In the genomic region with DNA sequence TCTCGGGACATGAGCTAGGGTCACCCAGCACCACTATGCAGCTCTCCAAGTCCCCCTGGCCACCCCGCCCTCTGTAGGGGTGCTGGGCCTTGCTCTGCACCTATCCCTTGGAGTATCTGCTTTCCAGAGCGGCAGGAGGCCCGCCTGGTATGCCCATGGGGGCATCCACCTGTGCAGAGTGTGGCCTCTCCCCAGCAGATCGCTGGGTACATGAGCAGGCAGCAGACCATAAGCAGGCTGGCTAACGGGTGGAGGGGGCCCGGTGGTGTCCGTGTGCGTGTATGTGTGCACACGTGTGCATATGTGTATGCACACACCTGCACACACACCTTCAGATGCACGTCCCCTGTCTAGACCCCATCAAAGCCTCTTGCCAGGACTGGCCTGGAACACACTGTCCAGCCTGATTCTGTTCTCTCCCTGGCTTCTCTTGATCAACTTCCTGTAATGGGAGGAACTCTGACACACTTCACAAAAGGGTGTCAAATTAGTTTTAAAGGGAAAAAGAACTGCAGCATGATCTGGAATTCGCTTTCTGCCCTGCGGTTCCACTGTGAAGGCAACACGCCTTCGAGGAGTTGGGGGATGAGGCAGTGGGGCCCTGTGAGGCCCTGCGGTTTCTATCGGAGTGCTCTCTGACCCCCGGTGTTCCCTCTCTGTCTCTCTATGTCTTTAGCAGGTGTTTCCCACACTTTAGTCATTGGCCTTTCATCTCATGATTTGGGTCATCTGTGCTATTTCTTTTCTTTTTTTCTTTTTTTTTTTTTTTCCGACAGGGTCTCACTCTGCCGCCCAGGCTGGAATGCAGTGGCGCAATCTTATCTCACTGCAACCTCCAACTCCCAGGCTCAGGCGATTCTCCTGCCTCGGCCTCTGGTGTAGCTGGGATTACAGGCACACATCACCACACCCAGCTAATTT, we compare ENCODE assay signal across 1 cellular context.
TF ChIP-seq lines count a peak whose summit lies in the region.

No MANE protein-coding gene starts in this region.

TF ChIP-seq in HepG2, 621 proteins besides CTCF, POLR2A, EP300 and RAD21 (continued from another document):
- TF ChIP-seq, protein P1, sequence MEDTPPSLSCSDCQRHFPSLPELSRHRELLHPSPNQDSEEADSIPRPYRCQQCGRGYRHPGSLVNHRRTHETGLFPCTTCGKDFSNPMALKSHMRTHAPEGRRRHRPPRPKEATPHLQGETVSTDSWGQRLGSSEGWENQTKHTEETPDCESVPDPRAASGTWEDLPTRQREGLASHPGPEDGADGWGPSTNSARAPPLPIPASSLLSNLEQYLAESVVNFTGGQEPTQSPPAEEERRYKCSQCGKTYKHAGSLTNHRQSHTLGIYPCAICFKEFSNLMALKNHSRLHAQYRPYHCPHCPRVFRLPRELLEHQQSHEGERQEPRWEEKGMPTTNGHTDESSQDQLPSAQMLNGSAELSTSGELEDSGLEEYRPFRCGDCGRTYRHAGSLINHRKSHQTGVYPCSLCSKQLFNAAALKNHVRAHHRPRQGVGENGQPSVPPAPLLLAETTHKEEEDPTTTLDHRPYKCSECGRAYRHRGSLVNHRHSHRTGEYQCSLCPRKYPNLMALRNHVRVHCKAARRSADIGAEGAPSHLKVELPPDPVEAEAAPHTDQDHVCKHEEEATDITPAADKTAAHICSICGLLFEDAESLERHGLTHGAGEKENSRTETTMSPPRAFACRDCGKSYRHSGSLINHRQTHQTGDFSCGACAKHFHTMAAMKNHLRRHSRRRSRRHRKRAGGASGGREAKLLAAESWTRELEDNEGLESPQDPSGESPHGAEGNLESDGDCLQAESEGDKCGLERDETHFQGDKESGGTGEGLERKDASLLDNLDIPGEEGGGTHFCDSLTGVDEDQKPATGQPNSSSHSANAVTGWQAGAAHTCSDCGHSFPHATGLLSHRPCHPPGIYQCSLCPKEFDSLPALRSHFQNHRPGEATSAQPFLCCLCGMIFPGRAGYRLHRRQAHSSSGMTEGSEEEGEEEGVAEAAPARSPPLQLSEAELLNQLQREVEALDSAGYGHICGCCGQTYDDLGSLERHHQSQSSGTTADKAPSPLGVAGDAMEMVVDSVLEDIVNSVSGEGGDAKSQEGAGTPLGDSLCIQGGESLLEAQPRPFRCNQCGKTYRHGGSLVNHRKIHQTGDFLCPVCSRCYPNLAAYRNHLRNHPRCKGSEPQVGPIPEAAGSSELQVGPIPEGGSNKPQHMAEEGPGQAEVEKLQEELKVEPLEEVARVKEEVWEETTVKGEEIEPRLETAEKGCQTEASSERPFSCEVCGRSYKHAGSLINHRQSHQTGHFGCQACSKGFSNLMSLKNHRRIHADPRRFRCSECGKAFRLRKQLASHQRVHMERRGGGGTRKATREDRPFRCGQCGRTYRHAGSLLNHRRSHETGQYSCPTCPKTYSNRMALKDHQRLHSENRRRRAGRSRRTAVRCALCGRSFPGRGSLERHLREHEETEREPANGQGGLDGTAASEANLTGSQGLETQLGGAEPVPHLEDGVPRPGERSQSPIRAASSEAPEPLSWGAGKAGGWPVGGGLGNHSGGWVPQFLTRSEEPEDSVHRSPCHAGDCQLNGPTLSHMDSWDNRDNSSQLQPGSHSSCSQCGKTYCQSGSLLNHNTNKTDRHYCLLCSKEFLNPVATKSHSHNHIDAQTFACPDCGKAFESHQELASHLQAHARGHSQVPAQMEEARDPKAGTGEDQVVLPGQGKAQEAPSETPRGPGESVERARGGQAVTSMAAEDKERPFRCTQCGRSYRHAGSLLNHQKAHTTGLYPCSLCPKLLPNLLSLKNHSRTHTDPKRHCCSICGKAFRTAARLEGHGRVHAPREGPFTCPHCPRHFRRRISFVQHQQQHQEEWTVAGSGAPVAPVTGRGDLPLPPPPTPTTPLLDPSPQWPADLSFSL (CRISPR knock-in tag; IDR thresholded peaks at IDR 0.05), result no peak
- TF ChIP-seq GATAD2A (CRISPR knock-in tag; IDR thresholded peaks at IDR 0.05), result 0 out of 2 replicates have a peak, but pooled peaks have one; percentile 20
- no peak for TF ChIP-seq HOXA3 (CRISPR knock-in tag; IDR thresholded peaks at IDR 0.05)
- TF ChIP-seq, protein P2, sequence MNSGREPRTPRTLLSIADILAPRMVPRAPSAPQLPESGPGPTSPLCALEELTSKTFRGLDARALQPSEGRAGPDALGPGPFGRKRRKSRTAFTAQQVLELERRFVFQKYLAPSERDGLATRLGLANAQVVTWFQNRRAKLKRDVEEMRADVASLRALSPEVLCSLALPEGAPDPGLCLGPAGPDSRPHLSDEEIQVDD (CRISPR knock-in tag; IDR thresholded peaks at IDR 0.05; ENCODE audit: borderline replicate concordance), result no peak
- TF ChIP-seq, protein P3, sequence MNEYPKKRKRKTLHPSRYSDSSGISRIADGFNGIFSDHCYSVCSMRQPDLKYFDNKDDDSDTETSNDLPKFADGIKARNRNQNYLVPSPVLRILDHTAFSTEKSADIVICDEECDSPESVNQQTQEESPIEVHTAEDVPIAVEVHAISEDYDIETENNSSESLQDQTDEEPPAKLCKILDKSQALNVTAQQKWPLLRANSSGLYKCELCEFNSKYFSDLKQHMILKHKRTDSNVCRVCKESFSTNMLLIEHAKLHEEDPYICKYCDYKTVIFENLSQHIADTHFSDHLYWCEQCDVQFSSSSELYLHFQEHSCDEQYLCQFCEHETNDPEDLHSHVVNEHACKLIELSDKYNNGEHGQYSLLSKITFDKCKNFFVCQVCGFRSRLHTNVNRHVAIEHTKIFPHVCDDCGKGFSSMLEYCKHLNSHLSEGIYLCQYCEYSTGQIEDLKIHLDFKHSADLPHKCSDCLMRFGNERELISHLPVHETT (CRISPR knock-in tag; conservative IDR thresholded peaks at IDR 0.05), result no peak
- TF ChIP-seq REL (CRISPR knock-in tag; conservative IDR thresholded peaks at IDR 0.05), result no peak
- TF ChIP-seq, protein P4, sequence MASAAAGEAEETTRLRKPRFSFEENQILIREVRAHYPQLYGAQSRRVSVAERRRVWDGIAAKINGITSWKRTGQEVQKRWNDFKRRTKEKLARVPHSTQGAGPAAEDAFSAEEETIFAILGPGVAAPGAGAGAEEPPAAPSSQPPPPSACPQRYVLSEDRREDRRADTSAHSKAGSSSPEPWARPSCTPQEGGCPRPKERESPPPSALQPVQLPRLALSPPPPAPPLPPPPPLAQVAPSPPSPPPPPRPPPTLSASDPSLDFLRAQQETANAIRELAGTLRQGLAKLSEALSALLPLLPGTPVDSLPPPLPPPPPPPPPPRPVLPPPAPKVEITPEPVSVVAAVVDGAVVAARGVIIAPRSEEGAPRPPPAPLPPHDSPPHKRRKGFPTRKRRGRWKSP (CRISPR knock-in tag; IDR thresholded peaks at IDR 0.05), result no peak
- TF ChIP-seq, protein P5, sequence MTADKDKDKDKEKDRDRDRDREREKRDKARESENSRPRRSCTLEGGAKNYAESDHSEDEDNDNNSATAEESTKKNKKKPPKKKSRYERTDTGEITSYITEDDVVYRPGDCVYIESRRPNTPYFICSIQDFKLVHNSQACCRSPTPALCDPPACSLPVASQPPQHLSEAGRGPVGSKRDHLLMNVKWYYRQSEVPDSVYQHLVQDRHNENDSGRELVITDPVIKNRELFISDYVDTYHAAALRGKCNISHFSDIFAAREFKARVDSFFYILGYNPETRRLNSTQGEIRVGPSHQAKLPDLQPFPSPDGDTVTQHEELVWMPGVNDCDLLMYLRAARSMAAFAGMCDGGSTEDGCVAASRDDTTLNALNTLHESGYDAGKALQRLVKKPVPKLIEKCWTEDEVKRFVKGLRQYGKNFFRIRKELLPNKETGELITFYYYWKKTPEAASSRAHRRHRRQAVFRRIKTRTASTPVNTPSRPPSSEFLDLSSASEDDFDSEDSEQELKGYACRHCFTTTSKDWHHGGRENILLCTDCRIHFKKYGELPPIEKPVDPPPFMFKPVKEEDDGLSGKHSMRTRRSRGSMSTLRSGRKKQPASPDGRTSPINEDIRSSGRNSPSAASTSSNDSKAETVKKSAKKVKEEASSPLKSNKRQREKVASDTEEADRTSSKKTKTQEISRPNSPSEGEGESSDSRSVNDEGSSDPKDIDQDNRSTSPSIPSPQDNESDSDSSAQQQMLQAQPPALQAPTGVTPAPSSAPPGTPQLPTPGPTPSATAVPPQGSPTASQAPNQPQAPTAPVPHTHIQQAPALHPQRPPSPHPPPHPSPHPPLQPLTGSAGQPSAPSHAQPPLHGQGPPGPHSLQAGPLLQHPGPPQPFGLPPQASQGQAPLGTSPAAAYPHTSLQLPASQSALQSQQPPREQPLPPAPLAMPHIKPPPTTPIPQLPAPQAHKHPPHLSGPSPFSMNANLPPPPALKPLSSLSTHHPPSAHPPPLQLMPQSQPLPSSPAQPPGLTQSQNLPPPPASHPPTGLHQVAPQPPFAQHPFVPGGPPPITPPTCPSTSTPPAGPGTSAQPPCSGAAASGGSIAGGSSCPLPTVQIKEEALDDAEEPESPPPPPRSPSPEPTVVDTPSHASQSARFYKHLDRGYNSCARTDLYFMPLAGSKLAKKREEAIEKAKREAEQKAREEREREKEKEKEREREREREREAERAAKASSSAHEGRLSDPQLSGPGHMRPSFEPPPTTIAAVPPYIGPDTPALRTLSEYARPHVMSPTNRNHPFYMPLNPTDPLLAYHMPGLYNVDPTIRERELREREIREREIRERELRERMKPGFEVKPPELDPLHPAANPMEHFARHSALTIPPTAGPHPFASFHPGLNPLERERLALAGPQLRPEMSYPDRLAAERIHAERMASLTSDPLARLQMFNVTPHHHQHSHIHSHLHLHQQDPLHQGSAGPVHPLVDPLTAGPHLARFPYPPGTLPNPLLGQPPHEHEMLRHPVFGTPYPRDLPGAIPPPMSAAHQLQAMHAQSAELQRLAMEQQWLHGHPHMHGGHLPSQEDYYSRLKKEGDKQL (CRISPR knock-in tag; IDR thresholded peaks at IDR 0.05; ENCODE audit: low read depth), result no peak
- TF ChIP-seq ETV6 (CRISPR knock-in tag; conservative IDR thresholded peaks at IDR 0.05), result no peak
- no peak for TF ChIP-seq NFYB (CRISPR knock-in tag; IDR thresholded peaks at IDR 0.05)
- peak; percentile 26; the same call in 1 of the 2 replicates for TF ChIP-seq ZMYM3 (CRISPR knock-in tag; IDR thresholded peaks at IDR 0.05)
- TF ChIP-seq CBX2 (IDR thresholded peaks at IDR 0.05; ENCODE audit: low read depth, low read length), result no peak
- TF ChIP-seq CBX2 (CRISPR knock-in tag; IDR thresholded peaks at IDR 0.05; ENCODE audit: low read depth), result no peak
- no peak for TF ChIP-seq ZNF776 (CRISPR knock-in tag; IDR thresholded peaks at IDR 0.05)
- TF ChIP-seq HNF4G (IDR thresholded peaks at IDR 0.05; ENCODE audit: borderline replicate concordance, low read depth, low read length), result no peak
- no peak for TF ChIP-seq HNF4G (CRISPR knock-in tag; IDR thresholded peaks at IDR 0.05; ENCODE audit: borderline replicate concordance, low read depth)
- TF ChIP-seq FIP1L1 (IDR thresholded peaks at IDR 0.05; ENCODE audit: borderline replicate concordance, insufficient read depth, low read depth, low read length), result no peak
- TF ChIP-seq, protein P6, sequence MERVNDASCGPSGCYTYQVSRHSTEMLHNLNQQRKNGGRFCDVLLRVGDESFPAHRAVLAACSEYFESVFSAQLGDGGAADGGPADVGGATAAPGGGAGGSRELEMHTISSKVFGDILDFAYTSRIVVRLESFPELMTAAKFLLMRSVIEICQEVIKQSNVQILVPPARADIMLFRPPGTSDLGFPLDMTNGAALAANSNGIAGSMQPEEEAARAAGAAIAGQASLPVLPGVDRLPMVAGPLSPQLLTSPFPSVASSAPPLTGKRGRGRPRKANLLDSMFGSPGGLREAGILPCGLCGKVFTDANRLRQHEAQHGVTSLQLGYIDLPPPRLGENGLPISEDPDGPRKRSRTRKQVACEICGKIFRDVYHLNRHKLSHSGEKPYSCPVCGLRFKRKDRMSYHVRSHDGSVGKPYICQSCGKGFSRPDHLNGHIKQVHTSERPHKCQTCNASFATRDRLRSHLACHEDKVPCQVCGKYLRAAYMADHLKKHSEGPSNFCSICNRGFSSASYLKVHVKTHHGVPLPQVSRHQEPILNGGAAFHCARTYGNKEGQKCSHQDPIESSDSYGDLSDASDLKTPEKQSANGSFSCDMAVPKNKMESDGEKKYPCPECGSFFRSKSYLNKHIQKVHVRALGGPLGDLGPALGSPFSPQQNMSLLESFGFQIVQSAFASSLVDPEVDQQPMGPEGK (CRISPR knock-in tag; IDR thresholded peaks at IDR 0.05), result peak; percentile 15; the same call in 1 of the 2 replicates
- no peak for TF ChIP-seq ATRX (CRISPR knock-in tag; IDR thresholded peaks at IDR 0.05; ENCODE audit: borderline replicate concordance)
- TF ChIP-seq ZNF10 (CRISPR knock-in tag; IDR thresholded peaks at IDR 0.05; ENCODE audit: borderline replicate concordance, low read depth), result no peak
- TF ChIP-seq ZNF17 (CRISPR knock-in tag; IDR thresholded peaks at IDR 0.05), result no peak
- TF ChIP-seq TCF12 (IDR thresholded peaks at IDR 0.05), result no peak
- TF ChIP-seq TCF12 (CRISPR knock-in tag; IDR thresholded peaks at IDR 0.05), result no peak
- TF ChIP-seq, protein P7, sequence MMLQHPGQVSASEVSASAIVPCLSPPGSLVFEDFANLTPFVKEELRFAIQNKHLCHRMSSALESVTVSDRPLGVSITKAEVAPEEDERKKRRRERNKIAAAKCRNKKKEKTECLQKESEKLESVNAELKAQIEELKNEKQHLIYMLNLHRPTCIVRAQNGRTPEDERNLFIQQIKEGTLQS (CRISPR knock-in tag; IDR thresholded peaks at IDR 0.05), result no peak
- TF ChIP-seq CEBPB (IDR thresholded peaks at IDR 0.05; ENCODE audit: borderline replicate concordance, low read depth, low read length), result peak; percentile 67; the same call in 1 of the 2 replicates
- no peak for TF ChIP-seq ELF3 (CRISPR knock-in tag; IDR thresholded peaks at IDR 0.05)
